13 cellular contexts compared by ENCODE assay signal in the genomic region with DNA sequence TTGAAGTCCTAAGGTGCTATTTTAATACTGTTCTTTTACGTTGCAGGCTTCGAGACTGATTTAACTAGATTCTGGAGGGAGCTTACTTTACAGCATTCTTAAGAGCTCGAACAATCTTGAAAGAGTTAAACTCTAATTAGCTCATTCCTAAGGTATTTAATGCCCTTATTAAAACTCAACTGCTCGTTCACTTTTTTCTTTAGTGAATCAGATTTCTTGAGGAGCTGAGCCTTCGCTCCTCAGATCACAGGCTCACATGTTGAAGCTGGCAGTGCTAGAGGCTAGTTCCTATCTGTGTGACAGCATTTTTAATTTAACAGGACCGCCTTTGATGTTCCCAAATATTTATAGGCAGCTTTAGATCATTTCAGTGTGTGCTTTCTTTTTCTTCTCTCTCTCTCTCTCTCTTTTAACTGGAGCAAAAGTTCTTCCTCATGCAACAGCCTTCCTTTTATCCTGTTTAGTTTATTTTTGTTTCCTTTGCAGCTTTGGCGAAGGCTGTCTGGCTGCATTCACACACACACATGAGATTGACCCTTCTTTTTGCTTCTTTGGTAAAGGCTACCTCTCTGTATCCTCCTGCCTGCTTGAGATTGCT. TPM values are rescaled to one million over a fixed set of nuclear protein-coding genes. Genes with fewer than 3 reads are reported as not detected.
A peak's percentile ranks its signal among the peaks of the same experiment; 100 is the strongest.
DNase-seq lines count a peak whose midpoint lies in the region; ATAC-seq, FAIRE-seq and TF ChIP-seq lines count a peak whose summit lies in the region.
"Had no signal": no experiment of that assay in that cellular context is flagged by ENCODE, and none has a peak within 500 bp of the region (broad histone marks: within the 10 kb centered on the region; RNA-seq: fewer than 3 reads in every experiment).

No MANE protein-coding gene starts in this region.

- in situ Hi-C loops in IMR-90 (cut with MboI; ENCODE audit: low sequenced_read_pairs), result no loop called here

- peak overlapping the region; percentile 61 for H3K4me2 ChIP-seq in IMR-90 (ENCODE audit: low read depth, low read length)

- POLR2A ChIA-PET in IMR-90 (lab: Charles Lee; ENCODE audit: unreplicated experiment), result no interaction called here
- POLR2A ChIA-PET in activated CD4-positive, alpha-beta memory T cell treated with anti-CD3 and anti-CD28 coated beads, Interleukin-2, amount 10 ng/mL, durations not matched to agents 7 days and 5 days (lab: Charles Lee), result interaction anchor here (0.5 kb wide), 1 partner anchor 17 kb away, joined by 3 read pairs; no protein-coding TSS in a partner anchor

- intact Hi-C loops in IMR-90 (cut with micrococcal nuclease), result loop anchor here (2.0 to 5.0 kb wide), 2 partner anchors 56 to 128 kb away; no protein-coding TSS in a partner anchor
- intact Hi-C loops in left lung (cut with DNase I), result no loop called here
- intact Hi-C loops in activated CD4-positive, alpha-beta T cell treated with anti-CD3 and anti-CD28 coated beads, Interleukin-2, amount 10 ng/mL, durations not matched to agents 24 days and 14 days (cut with micrococcal nuclease), result no loop called here

- H3K9me3 Mint-ChIP-seq in activated CD4-positive, alpha-beta T cell treated with anti-CD3 and anti-CD28 coated beads, Interleukin-2, amount 10 ng/mL, durations not matched to agents 24 days and 14 days, result no peaks in the 10 kb centered on the region
- no peaks in the 10 kb centered on the region for H3K9me3 Mint-ChIP-seq in activated CD4-positive, alpha-beta memory T cell treated with anti-CD3 and anti-CD28 coated beads, Interleukin-2, amount 10 ng/mL, durations not matched to agents 7 days and 5 days
- H3K9me3 Mint-ChIP-seq: activated naive CD8-positive, alpha-beta T cell treated with anti-CD3 and anti-CD28 coated beads for 36 hours had no signal

- H3K14ac ChIP-seq in IMR-90 (replicated peaks; ENCODE audit: low read depth, low read length), result peak overlapping the region; percentile 30; the same call in 1 of the 2 replicates

- peaks cover 12 to 49% of the 10 kb centered on the region in 2 experiments for H3K79me1 ChIP-seq in IMR-90 (ENCODE audit: low read depth in 1 of 2, low read length in 2 of 2)

- H2BK120ac ChIP-seq in IMR-90 (ENCODE audit: low read depth, low read length), result 0 out of 2 replicates have a peak overlapping the region, but pooled peaks have one; percentile 18

- H3K27me3 ChIP-seq in IMR-90 (ENCODE audit: control insufficient read depth, insufficient read depth, low read length) (no peaks in the 10 kb centered on the region), left lung (no peaks in the 10 kb centered on the region), suprapubic skin (no peaks in the 10 kb centered on the region)

- H3K56ac ChIP-seq in IMR-90 (ENCODE audit: extremely low read depth, insufficient read depth, low read length), result peak overlapping the region; percentile 1; the same call in 1 of the 2 replicates

- no peak overlapping the region; the same call in 1 of the 2 replicates for H2BK20ac ChIP-seq in IMR-90 (ENCODE audit: low read depth, low read length)

- H3K23ac ChIP-seq in IMR-90 (ENCODE audit: low read depth, low read length), result peak overlapping the region; percentile 39; the same call in 1 of the 2 replicates

- TF ChIP-seq POLR2A in IMR-90 (IDR thresholded peaks at IDR 0.05; ENCODE audit: low read depth, low read length) (no peak), suprapubic skin (IDR thresholded peaks at IDR 0.05) (no peak)

- peaks cover 61% of the 10 kb centered on the region for H3K27me3 Mint-ChIP-seq in activated CD4-positive, alpha-beta T cell treated with anti-CD3 and anti-CD28 coated beads, Interleukin-2, amount 10 ng/mL, durations not matched to agents 24 days and 14 days
- peaks cover 69% of the 10 kb centered on the region for H3K27me3 Mint-ChIP-seq in activated CD4-positive, alpha-beta memory T cell treated with anti-CD3 and anti-CD28 coated beads, Interleukin-2, amount 10 ng/mL, durations not matched to agents 7 days and 5 days

- H3K4me1 ChIP-seq in IMR-90 (ENCODE audit: control insufficient read depth, insufficient read depth, low read length) (peaks cover 18% of the 10 kb centered on the region), left lung (peaks cover 21 to 25% of the 10 kb centered on the region in 2 donors), suprapubic skin (peaks cover 71% of the 10 kb centered on the region)

- peak overlapping the region; percentile 23 for H2BK5ac ChIP-seq in IMR-90 (ENCODE audit: low read depth, low read length, poor library complexity, severe bottlenecking)

- peak; percentile 90 for FAIRE-seq in endometrium (lab: Jason Lieb, UNC)

- WGBS in IMR-90 (ENCODE audit: extremely low coverage in 2 of 2, insufficient read length in 1 of 2), 2 experiments, result no CpG with 5 or more reads among the region's 7 CpGs
- 25% methylated on average over 7 of the region's 7 CpGs for WGBS in suprapubic skin

- no peak overlapping the region for H3K4me3 Mint-ChIP-seq in activated CD4-positive, alpha-beta T cell treated with anti-CD3 and anti-CD28 coated beads, Interleukin-2, amount 10 ng/mL, durations not matched to agents 24 days and 14 days
- no peak overlapping the region for H3K4me3 Mint-ChIP-seq in activated CD4-positive, alpha-beta memory T cell treated with anti-CD3 and anti-CD28 coated beads, Interleukin-2, amount 10 ng/mL, durations not matched to agents 7 days and 5 days
- H3K4me3 Mint-ChIP-seq: activated CD4-positive, alpha-beta T cell treated with anti-CD3 and anti-CD28 coated beads for 36 hours; activated naive CD8-positive, alpha-beta T cell treated with anti-CD3 and anti-CD28 coated beads for 36 hours had no signal

- peak overlapping the region; percentile 26; the same call in 1 of the 2 replicates for H3K9ac ChIP-seq in IMR-90 (ENCODE audit: low read depth, low read length)

- H4K8ac ChIP-seq in IMR-90 (ENCODE audit: low read depth in 2 of 2, low read length in 2 of 2), result 0 out of 4 replicates have a peak overlapping the region, but pooled peaks of 1 of the 2 experiments have one; percentile 10

- H3K27ac ChIP-seq in IMR-90 (ENCODE audit: insufficient read depth, low read length) (peak overlapping the region; percentile 65; the same call in 1 of the 2 replicates), left lung (peak overlapping the region; percentile 57 to 62), suprapubic skin (peak overlapping the region; percentile 73)

- no TSS peak for BruUV-seq in IMR-90 (replicated peaks; lab: Mats Ljungman, UMichigan)

- H3K4ac ChIP-seq in IMR-90 (ENCODE audit: low read depth, low read length), result no peak overlapping the region

- H3K4me1 Mint-ChIP-seq in activated CD4-positive, alpha-beta T cell treated with anti-CD3 and anti-CD28 coated beads, Interleukin-2, amount 10 ng/mL, durations not matched to agents 24 days and 14 days, result peaks cover 20% of the 10 kb centered on the region
- peaks cover 16% of the 10 kb centered on the region for H3K4me1 Mint-ChIP-seq in activated CD4-positive, alpha-beta memory T cell treated with anti-CD3 and anti-CD28 coated beads, Interleukin-2, amount 10 ng/mL, durations not matched to agents 7 days and 5 days

- H2AK9ac ChIP-seq in IMR-90 (replicated peaks; ENCODE audit: low read depth, low read length, poor library complexity), result no peak overlapping the region

- H3K36me3 ChIP-seq in IMR-90 (ENCODE audit: control insufficient read depth, insufficient read depth, low read length), result no peaks in the 10 kb centered on the region
- no peaks in the 10 kb centered on the region for H3K36me3 ChIP-seq in left lung
- H3K36me3 ChIP-seq in suprapubic skin, result no peaks in the 10 kb centered on the region

- no peak overlapping the region for H4K91ac ChIP-seq in IMR-90 (ENCODE audit: insufficient read depth, low read depth, low read length)

- peaks cover 16% of the 10 kb centered on the region for H3K9me1 ChIP-seq in IMR-90 (ENCODE audit: insufficient read depth, low read length)

- peak overlapping the region; percentile 45; the same call in 1 of the 2 replicates for H3K18ac ChIP-seq in IMR-90 (ENCODE audit: low read depth, low read length)

- dilution Hi-C loops in IMR-90 (cut with HindIII; ENCODE audit: low sequenced_read_pairs, unreplicated experiment), result no loop called here

- no peak overlapping the region for H3K27ac Mint-ChIP-seq in activated CD4-positive, alpha-beta T cell treated with anti-CD3 and anti-CD28 coated beads, Interleukin-2, amount 10 ng/mL, durations not matched to agents 24 days and 14 days
- H3K27ac Mint-ChIP-seq in activated CD4-positive, alpha-beta memory T cell treated with anti-CD3 and anti-CD28 coated beads, Interleukin-2, amount 10 ng/mL, durations not matched to agents 7 days and 5 days, result no peak overlapping the region
- H3K27ac Mint-ChIP-seq: activated CD4-positive, alpha-beta T cell treated with anti-CD3 and anti-CD28 coated beads for 36 hours; activated naive CD8-positive, alpha-beta T cell treated with anti-CD3 and anti-CD28 coated beads for 36 hours; progenitor cell of endocrine pancreas had no signal

- peaks cover 16% of the 10 kb centered on the region; the same call in 1 of the 2 replicates for H4K20me1 ChIP-seq in IMR-90 (ENCODE audit: insufficient read depth, low read length)

- peaks cover 1% of the 10 kb centered on the region for H3K36me3 Mint-ChIP-seq in activated CD4-positive, alpha-beta T cell treated with anti-CD3 and anti-CD28 coated beads, Interleukin-2, amount 10 ng/mL, durations not matched to agents 24 days and 14 days (ENCODE audit: low read depth)
- no peaks in the 10 kb centered on the region for H3K36me3 Mint-ChIP-seq in activated CD4-positive, alpha-beta memory T cell treated with anti-CD3 and anti-CD28 coated beads, Interleukin-2, amount 10 ng/mL, durations not matched to agents 7 days and 5 days (ENCODE audit: low read depth)

- ATAC-seq in IMR-90 (ENCODE audit: low read depth) (peak; percentile 76), left lung (peak; percentile 68)
- ATAC-seq: activated CD4-positive, alpha-beta T cell treated with anti-CD3 and anti-CD28 coated beads for 36 hours had no signal

- no peak overlapping the region for H3K4me3 ChIP-seq in IMR-90 (ENCODE audit: insufficient read depth, low read depth, low read length)
- no peak overlapping the region for H3K4me3 ChIP-seq in left lung
- no peak overlapping the region for H3K4me3 ChIP-seq in suprapubic skin

- DNase-seq in IMR-90 (peak; percentile 66), left lung (no peak), suprapubic skin (ENCODE audit: low spot score in 2 of 2) (no peak), superior temporal gyrus (ENCODE audit: extremely low spot score) (no peak), NCI-H1417 treated with DMSO at 0.1 percent for 48 hours (lab: John Stamatoyannopoulos, UW) (no peak)
- no peak for DNase-seq in activated CD4-positive, alpha-beta T cell treated with anti-CD3 and anti-CD28 coated beads, Interleukin-2, amount 10 ng/mL, durations not matched to agents 24 days and 14 days
- DNase-seq in activated CD4-positive, alpha-beta memory T cell treated with anti-CD3 and anti-CD28 coated beads, Interleukin-2, amount 10 ng/mL, durations not matched to agents 7 days and 5 days, result no peak
- DNase-seq: activated CD4-positive, alpha-beta T cell treated with anti-CD3 and anti-CD28 coated beads for 36 hours; activated naive CD8-positive, alpha-beta T cell treated with anti-CD3 and anti-CD28 coated beads for 36 hours; DMS53; NCI-H1417 had no signal

- no peaks in the 10 kb centered on the region for H3K9me3 ChIP-seq in IMR-90 (ENCODE audit: control insufficient read depth, insufficient read depth, low read length)
- H3K9me3 ChIP-seq in left lung, result no peaks in the 10 kb centered on the region
- H3K9me3 ChIP-seq in suprapubic skin, result no peaks in the 10 kb centered on the region

- TF ChIP-seq RAD21 in IMR-90 (IDR thresholded peaks at IDR 0.05; ENCODE audit: low read length), result no peak

- H4K5ac ChIP-seq in IMR-90 (ENCODE audit: low read depth, low read length), result no peak overlapping the region

- no peak overlapping the region for H2AK5ac ChIP-seq in IMR-90 (ENCODE audit: low read depth, low read length)

- TF ChIP-seq EP300 in suprapubic skin (IDR thresholded peaks at IDR 0.05), result no peak

- no peak overlapping the region for H2BK15ac ChIP-seq in IMR-90 (ENCODE audit: low read depth, low read length)

- TF ChIP-seq CTCF in IMR-90 (conservative IDR thresholded peaks at IDR 0.05; ENCODE audit: low read depth, low read length) (no peak), left lung (IDR thresholded peaks at IDR 0.05) (no peak), suprapubic skin (IDR thresholded peaks at IDR 0.05) (no peak)

- H2AFZ ChIP-seq in IMR-90 (replicated peaks; ENCODE audit: low read length, poor library complexity), result no peak overlapping the region

- CTCF ChIA-PET in IMR-90 (lab: Yijun Ruan, JAX), result interaction anchor here (0.9 to 1.2 kb wide), 2 partner anchors 14 to 136 kb away, joined by 3 to 4 read pairs; no protein-coding TSS in a partner anchor
- CTCF ChIA-PET in activated CD4-positive, alpha-beta memory T cell treated with anti-CD3 and anti-CD28 coated beads, Interleukin-2, amount 10 ng/mL, durations not matched to agents 7 days and 5 days (lab: Charles Lee), result no interaction called here

RNA-seq across cellular contexts. Expression of a gene that starts 20.9 kb away (rescaled TPM):
- total RNA-seq in IMR-90 (2012; rRNA removed) (1.4 TPM in 2 replicates), left lung (10 to 100 TPM in 1 of 2 donors, 1 to 10 TPM in 1; 8.8 to 13.1 TPM), suprapubic skin (10 to 100 TPM; 13.3 to 20.7 (median 18.4) TPM)
- polyA plus RNA-seq in IMR-90 (2012; rRNA removed), result 2.4 and 3.3 TPM in 2 replicates
- 1.4 and 3.5 TPM in 2 replicates for polyA plus RNA-seq in IMR-90 (2012; cell fraction: cytosol; rRNA removed)
- 2.1 and 5.4 TPM in 2 replicates for polyA plus RNA-seq in IMR-90 (2012; cell fraction: nucleus; rRNA removed; ENCODE audit: low replicate concordance)
- 2.0 and 2.3 TPM in 2 replicates for total RNA-seq in activated CD4-positive, alpha-beta T cell treated with anti-CD3 and anti-CD28 coated beads, Interleukin-2, amount 10 ng/mL, durations not matched to agents 24 days and 14 days
- under 1 TPM; 0.40 to 0.58 TPM for total RNA-seq in activated CD4-positive, alpha-beta memory T cell treated with anti-CD3 and anti-CD28 coated beads, Interleukin-2, amount 10 ng/mL, durations not matched to agents 7 days and 5 days
